Comparison of ENCODE assay signal across 4 cellular contexts in the genomic region with DNA sequence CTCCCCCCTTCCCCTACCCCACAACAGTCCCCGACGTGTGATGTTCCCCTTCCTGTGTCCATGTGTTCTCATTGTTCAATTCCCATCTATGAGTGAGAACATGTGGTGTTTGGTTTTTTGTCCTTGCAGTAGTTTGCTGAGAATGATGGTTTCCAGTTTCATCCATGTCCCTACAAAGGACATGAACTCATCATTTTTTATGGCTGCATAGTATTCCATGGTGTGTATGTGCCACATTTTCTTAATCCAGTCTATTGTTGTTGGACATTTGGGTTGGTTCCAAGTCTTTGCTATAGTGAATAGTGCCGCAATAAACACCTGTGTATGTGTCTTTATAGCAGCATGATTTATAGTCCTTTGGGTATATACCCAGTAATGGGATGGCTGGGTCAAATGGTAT. TPM values are rescaled to one million over a fixed set of nuclear protein-coding genes. Genes with fewer than 3 reads are reported as not detected.
"Had no signal": no experiment of that assay in that cellular context is flagged by ENCODE, and none has a peak within 500 bp of the region (broad histone marks: within the 10 kb centered on the region; RNA-seq: fewer than 3 reads in every experiment).

No MANE protein-coding gene starts in this region.

RNA-seq across cellular contexts. Expression of gene SPDYE16, which starts 18.2 kb away (rescaled TPM):
- total RNA-seq: stomach, transverse colon, urinary bladder, vagina had no signal
